1 cellular context compared by ENCODE assay signal in genomic region chr16:68281368-68282063, GRCh38.
TF ChIP-seq lines count a peak whose summit lies in the region.

No MANE protein-coding gene starts in this region.

TF ChIP-seq in HepG2, 621 proteins besides CTCF, POLR2A, EP300 and RAD21 (continued from another document and continues in another):
- no peak for TF ChIP-seq YEATS4 (CRISPR knock-in tag; IDR thresholded peaks at IDR 0.05; ENCODE audit: borderline replicate concordance)
- TF ChIP-seq KLF11 (CRISPR knock-in tag; IDR thresholded peaks at IDR 0.05), result peak; percentile 28; the same call in 1 of the 2 replicates
- peak; percentile 61; the same call in 1 of the 2 replicates for TF ChIP-seq ZFX (CRISPR knock-in tag; IDR thresholded peaks at IDR 0.05; ENCODE audit: low read depth)
- TF ChIP-seq POLR2AphosphoS2 (IDR thresholded peaks at IDR 0.05; ENCODE audit: low read depth, low read length), result no peak
- TF ChIP-seq ISL2 (CRISPR knock-in tag; IDR thresholded peaks at IDR 0.05), result peak; percentile 98
- peak; percentile 67; the same call in 1 of the 2 replicates for TF ChIP-seq ZBTB7A (CRISPR knock-in tag; IDR thresholded peaks at IDR 0.05)
- TF ChIP-seq KLF12 (CRISPR knock-in tag; IDR thresholded peaks at IDR 0.05; ENCODE audit: borderline replicate concordance), result peak; percentile 82; the same call in 1 of the 2 replicates
- 0 out of 2 replicates have a peak, but pooled peaks have one; percentile 62 for TF ChIP-seq ARHGAP35 (CRISPR knock-in tag; IDR thresholded peaks at IDR 0.05; ENCODE audit: borderline replicate concordance)
- peak in 1 of 2 experiments; percentile 73; a peak in 1 of 4 replicates for TF ChIP-seq KLF16 (CRISPR knock-in tag; IDR thresholded peaks at IDR 0.05)
- no peak for TF ChIP-seq RBM39 (IDR thresholded peaks at IDR 0.05; ENCODE audit: low read depth, low read length, poor library complexity, severe bottlenecking)
- TF ChIP-seq, protein P1, sequence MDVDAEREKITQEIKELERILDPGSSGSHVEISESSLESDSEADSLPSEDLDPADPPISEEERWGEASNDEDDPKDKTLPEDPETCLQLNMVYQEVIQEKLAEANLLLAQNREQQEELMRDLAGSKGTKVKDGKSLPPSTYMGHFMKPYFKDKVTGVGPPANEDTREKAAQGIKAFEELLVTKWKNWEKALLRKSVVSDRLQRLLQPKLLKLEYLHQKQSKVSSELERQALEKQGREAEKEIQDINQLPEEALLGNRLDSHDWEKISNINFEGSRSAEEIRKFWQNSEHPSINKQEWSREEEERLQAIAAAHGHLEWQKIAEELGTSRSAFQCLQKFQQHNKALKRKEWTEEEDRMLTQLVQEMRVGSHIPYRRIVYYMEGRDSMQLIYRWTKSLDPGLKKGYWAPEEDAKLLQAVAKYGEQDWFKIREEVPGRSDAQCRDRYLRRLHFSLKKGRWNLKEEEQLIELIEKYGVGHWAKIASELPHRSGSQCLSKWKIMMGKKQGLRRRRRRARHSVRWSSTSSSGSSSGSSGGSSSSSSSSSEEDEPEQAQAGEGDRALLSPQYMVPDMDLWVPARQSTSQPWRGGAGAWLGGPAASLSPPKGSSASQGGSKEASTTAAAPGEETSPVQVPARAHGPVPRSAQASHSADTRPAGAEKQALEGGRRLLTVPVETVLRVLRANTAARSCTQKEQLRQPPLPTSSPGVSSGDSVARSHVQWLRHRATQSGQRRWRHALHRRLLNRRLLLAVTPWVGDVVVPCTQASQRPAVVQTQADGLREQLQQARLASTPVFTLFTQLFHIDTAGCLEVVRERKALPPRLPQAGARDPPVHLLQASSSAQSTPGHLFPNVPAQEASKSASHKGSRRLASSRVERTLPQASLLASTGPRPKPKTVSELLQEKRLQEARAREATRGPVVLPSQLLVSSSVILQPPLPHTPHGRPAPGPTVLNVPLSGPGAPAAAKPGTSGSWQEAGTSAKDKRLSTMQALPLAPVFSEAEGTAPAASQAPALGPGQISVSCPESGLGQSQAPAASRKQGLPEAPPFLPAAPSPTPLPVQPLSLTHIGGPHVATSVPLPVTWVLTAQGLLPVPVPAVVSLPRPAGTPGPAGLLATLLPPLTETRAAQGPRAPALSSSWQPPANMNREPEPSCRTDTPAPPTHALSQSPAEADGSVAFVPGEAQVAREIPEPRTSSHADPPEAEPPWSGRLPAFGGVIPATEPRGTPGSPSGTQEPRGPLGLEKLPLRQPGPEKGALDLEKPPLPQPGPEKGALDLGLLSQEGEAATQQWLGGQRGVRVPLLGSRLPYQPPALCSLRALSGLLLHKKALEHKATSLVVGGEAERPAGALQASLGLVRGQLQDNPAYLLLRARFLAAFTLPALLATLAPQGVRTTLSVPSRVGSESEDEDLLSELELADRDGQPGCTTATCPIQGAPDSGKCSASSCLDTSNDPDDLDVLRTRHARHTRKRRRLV (CRISPR knock-in tag; IDR thresholded peaks at IDR 0.05), result no peak
- TF ChIP-seq, protein P2, sequence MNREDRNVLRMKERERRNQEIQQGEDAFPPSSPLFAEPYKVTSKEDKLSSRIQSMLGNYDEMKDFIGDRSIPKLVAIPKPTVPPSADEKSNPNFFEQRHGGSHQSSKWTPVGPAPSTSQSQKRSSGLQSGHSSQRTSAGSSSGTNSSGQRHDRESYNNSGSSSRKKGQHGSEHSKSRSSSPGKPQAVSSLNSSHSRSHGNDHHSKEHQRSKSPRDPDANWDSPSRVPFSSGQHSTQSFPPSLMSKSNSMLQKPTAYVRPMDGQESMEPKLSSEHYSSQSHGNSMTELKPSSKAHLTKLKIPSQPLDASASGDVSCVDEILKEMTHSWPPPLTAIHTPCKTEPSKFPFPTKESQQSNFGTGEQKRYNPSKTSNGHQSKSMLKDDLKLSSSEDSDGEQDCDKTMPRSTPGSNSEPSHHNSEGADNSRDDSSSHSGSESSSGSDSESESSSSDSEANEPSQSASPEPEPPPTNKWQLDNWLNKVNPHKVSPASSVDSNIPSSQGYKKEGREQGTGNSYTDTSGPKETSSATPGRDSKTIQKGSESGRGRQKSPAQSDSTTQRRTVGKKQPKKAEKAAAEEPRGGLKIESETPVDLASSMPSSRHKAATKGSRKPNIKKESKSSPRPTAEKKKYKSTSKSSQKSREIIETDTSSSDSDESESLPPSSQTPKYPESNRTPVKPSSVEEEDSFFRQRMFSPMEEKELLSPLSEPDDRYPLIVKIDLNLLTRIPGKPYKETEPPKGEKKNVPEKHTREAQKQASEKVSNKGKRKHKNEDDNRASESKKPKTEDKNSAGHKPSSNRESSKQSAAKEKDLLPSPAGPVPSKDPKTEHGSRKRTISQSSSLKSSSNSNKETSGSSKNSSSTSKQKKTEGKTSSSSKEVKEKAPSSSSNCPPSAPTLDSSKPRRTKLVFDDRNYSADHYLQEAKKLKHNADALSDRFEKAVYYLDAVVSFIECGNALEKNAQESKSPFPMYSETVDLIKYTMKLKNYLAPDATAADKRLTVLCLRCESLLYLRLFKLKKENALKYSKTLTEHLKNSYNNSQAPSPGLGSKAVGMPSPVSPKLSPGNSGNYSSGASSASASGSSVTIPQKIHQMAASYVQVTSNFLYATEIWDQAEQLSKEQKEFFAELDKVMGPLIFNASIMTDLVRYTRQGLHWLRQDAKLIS (CRISPR knock-in tag; IDR thresholded peaks at IDR 0.05), result peak; percentile 62
- peak; percentile 98 for TF ChIP-seq PAXIP1 (CRISPR knock-in tag; conservative IDR thresholded peaks at IDR 0.05)
- TF ChIP-seq, protein P3, sequence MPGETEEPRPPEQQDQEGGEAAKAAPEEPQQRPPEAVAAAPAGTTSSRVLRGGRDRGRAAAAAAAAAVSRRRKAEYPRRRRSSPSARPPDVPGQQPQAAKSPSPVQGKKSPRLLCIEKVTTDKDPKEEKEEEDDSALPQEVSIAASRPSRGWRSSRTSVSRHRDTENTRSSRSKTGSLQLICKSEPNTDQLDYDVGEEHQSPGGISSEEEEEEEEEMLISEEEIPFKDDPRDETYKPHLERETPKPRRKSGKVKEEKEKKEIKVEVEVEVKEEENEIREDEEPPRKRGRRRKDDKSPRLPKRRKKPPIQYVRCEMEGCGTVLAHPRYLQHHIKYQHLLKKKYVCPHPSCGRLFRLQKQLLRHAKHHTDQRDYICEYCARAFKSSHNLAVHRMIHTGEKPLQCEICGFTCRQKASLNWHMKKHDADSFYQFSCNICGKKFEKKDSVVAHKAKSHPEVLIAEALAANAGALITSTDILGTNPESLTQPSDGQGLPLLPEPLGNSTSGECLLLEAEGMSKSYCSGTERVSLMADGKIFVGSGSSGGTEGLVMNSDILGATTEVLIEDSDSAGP (CRISPR knock-in tag; IDR thresholded peaks at IDR 0.05; ENCODE audit: borderline replicate concordance), result peak; percentile 57; the same call in 1 of the 2 replicates
- TF ChIP-seq NR2C2 (CRISPR knock-in tag; IDR thresholded peaks at IDR 0.05; ENCODE audit: borderline replicate concordance), result peak; percentile 67; the same call in 1 of the 2 replicates
- peak; percentile 94 for TF ChIP-seq RARA (CRISPR knock-in tag; IDR thresholded peaks at IDR 0.05)
- peak; percentile 93 for TF ChIP-seq CREM (IDR thresholded peaks at IDR 0.05)
- no peak for TF ChIP-seq CREM (CRISPR knock-in tag; IDR thresholded peaks at IDR 0.05)
- TF ChIP-seq ZNF720 (CRISPR knock-in tag; IDR thresholded peaks at IDR 0.05), result no peak
- no peak for TF ChIP-seq ZNF512B (CRISPR knock-in tag; IDR thresholded peaks at IDR 0.05; ENCODE audit: borderline replicate concordance)
- no peak for TF ChIP-seq SP1 (IDR thresholded peaks at IDR 0.05)
- TF ChIP-seq SP1 (CRISPR knock-in tag; IDR thresholded peaks at IDR 0.05), result peak; percentile 51
- no peak; the same call in 1 of the 2 replicates for TF ChIP-seq ZNF816 (CRISPR knock-in tag; IDR thresholded peaks at IDR 0.05; ENCODE audit: borderline replicate concordance)
- TF ChIP-seq, protein P4, sequence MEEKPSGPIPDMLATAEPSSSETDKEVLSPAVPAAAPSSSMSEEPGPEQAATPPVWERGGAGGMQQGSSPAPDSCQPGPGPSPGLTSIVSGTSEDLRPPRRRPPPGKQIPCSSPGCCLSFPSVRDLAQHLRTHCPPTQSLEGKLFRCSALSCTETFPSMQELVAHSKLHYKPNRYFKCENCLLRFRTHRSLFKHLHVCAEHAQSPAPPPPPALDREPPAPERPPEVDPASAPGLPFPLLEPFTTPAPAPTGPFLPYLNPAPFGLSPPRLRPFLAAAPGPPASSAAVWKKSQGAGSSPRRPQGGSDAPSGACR (CRISPR knock-in tag; IDR thresholded peaks at IDR 0.05), result no peak
- peak; percentile 30; the same call in 1 of the 2 replicates for TF ChIP-seq ZFY (CRISPR knock-in tag; IDR thresholded peaks at IDR 0.05)
- TF ChIP-seq, protein P5, sequence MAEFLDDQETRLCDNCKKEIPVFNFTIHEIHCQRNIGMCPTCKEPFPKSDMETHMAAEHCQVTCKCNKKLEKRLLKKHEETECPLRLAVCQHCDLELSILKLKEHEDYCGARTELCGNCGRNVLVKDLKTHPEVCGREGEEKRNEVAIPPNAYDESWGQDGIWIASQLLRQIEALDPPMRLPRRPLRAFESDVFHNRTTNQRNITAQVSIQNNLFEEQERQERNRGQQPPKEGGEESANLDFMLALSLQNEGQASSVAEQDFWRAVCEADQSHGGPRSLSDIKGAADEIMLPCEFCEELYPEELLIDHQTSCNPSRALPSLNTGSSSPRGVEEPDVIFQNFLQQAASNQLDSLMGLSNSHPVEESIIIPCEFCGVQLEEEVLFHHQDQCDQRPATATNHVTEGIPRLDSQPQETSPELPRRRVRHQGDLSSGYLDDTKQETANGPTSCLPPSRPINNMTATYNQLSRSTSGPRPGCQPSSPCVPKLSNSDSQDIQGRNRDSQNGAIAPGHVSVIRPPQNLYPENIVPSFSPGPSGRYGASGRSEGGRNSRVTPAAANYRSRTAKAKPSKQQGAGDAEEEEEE (CRISPR knock-in tag; IDR thresholded peaks at IDR 0.05; ENCODE audit: borderline replicate concordance), result no peak
- no peak for TF ChIP-seq ISX (CRISPR knock-in tag; conservative IDR thresholded peaks at IDR 0.05)
- no peak for TF ChIP-seq HES4 (CRISPR knock-in tag; IDR thresholded peaks at IDR 0.05; ENCODE audit: borderline replicate concordance)
- TF ChIP-seq NKX3-1 (CRISPR knock-in tag; IDR thresholded peaks at IDR 0.05), result no peak
- TF ChIP-seq ZNF34 (CRISPR knock-in tag; IDR thresholded peaks at IDR 0.05; ENCODE audit: borderline replicate concordance), result 0 out of 2 replicates have a peak, but pooled peaks have one; percentile 31
- no peak for TF ChIP-seq EZH2 (conservative IDR thresholded peaks at IDR 0.05; ENCODE audit: low read depth, low read length)
- TF ChIP-seq DRAP1 (CRISPR knock-in tag; IDR thresholded peaks at IDR 0.05), result peak; percentile 48; the same call in 1 of the 2 replicates
- TF ChIP-seq ZSCAN31 (CRISPR knock-in tag; IDR thresholded peaks at IDR 0.05; ENCODE audit: low read depth), result peak; percentile 73; the same call in 1 of the 2 replicates
- TF ChIP-seq ZSCAN9 (CRISPR knock-in tag; IDR thresholded peaks at IDR 0.05; ENCODE audit: borderline replicate concordance), result peak; percentile 76; the same call in 1 of the 2 replicates
- TF ChIP-seq ZNF747 (CRISPR knock-in tag; IDR thresholded peaks at IDR 0.05; ENCODE audit: borderline replicate concordance), result peak; percentile 58; the same call in 1 of the 2 replicates
- peak; percentile 50; the same call in 1 of the 2 replicates for TF ChIP-seq POLR2G (IDR thresholded peaks at IDR 0.05; ENCODE audit: low read depth, low read length)
- TF ChIP-seq HNF1B (CRISPR knock-in tag; IDR thresholded peaks at IDR 0.05), result peak; percentile 96
